ENCODE assay signal across 33 cellular contexts in the genomic region with DNA sequence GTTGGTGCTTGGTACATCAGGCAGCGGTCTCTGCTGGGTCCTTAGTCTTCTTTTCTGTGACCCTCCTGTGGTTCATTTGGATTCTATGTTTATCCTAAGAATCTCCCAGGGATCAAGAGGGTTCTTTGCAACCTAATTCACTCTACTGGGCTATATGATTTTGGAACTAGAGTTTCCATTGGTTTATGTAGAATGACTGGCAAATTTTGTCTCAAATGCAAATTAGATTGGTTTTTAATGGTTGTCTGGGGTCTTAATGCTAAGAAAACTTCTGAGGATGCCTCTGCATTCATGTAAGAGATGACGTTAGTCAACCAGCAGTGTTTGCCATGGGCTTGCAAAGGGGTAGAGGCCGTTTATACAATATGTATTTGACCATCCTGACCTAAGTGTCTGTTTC.
"Had no signal": no experiment of that assay in that cellular context is flagged by ENCODE, and none has a peak within 500 bp of the region (broad histone marks: within the 10 kb centered on the region; RNA-seq: fewer than 3 reads in every experiment).

No MANE protein-coding gene starts in this region.

- H3K27me3 ChIP-seq: adrenal gland, ascending aorta, body of pancreas, brain microvascular endothelial cell, breast epithelium, cardiac muscle cell had no signal

- H3K27ac ChIP-seq: adrenal gland, ascending aorta, body of pancreas, brain microvascular endothelial cell, breast epithelium, cardiac muscle cell had no signal

- H3K4me3 ChIP-seq: adrenal gland, ascending aorta, body of pancreas, breast epithelium, cardiac muscle cell had no signal

- FAIRE-seq: astrocyte, bronchial epithelial cell had no signal

- H3K9me3 ChIP-seq: adrenal gland, ascending aorta, body of pancreas, breast epithelium had no signal

- H3K36me3 ChIP-seq: adrenal gland, ascending aorta, brain microvascular endothelial cell, breast epithelium, cardiac muscle cell had no signal

- H3K4me1 ChIP-seq: adrenal gland, ascending aorta, body of pancreas, breast epithelium had no signal

- ATAC-seq: activated naive CD4-positive, alpha-beta T cell treated with anti-CD3 and anti-CD28 coated beads, Interleukin-2, amount 50 U/mL, for 72 hours; activated naive CD8-positive, alpha-beta T cell treated with anti-CD3 and anti-CD28 coated beads, Interleukin-2, amount 50 U/mL, for 24 hours; activated T-cell treated with anti-CD3 and anti-CD28 coated beads, Interleukin-2, amount 50 U/mL, for 4 hours; activated T-cell treated with anti-CD3 and anti-CD28 coated beads, Interleukin-2, amount 50 U/mL, for 72 hours; activated T-helper 17 cell treated with anti-CD3 and anti-CD28 coated beads, Interleukin-2, amount 50 U/mL, for 72 hours; body of pancreas had no signal

- DNase-seq: activated effector memory CD4-positive, alpha-beta T cell treated with anti-CD3 and anti-CD28 coated beads, Interleukin-2, amount 50 U/mL, for 16 hours; activated effector memory CD4-positive, alpha-beta T cell treated with Interleukin-2 at 50 U/mL for 16 hours; activated gamma-delta T cell; activated gamma-delta T cell treated with Interleukin-2 at 50 U/mL for 16 hours; activated naive CD4-positive, alpha-beta T cell; activated naive CD4-positive, alpha-beta T cell treated with anti-CD3 and anti-CD28 coated beads for 36 hours; activated naive CD4-positive, alpha-beta T cell treated with anti-CD3 and anti-CD28 coated beads, Interleukin-2, amount 10 ng/mL, durations not matched to agents 7 days and 5 days; activated naive CD4-positive, alpha-beta T cell treated with anti-CD3 and anti-CD28 coated beads, Interleukin-2, amount 50 U/mL, for 16 hours; activated naive CD4-positive, alpha-beta T cell treated with Interleukin-2 at 50 U/mL for 16 hours; activated naive CD8-positive, alpha-beta T cell treated with anti-CD3 and anti-CD28 coated beads for 36 hours; activated naive CD8-positive, alpha-beta T cell treated with anti-CD3 and anti-CD28 coated beads, Interleukin-2, amount 10 ng/mL, durations not matched to agents 7 days and 5 days; activated naive CD8-positive, alpha-beta T cell treated with anti-CD3 and anti-CD28 coated beads, Interleukin-2, amount 50 U/mL, for 24 hours; activated T-cell treated with anti-CD3 and anti-CD28 coated beads, Interleukin-2, amount 50 U/mL, for 24 hours; activated T-cell treated with anti-CD3 and anti-CD28 coated beads, Interleukin-2, amount 50 U/mL, for 4 hours; activated T-cell treated with anti-CD3 and anti-CD28 coated beads, Interleukin-2, amount 50 U/mL, for 48 hours; activated T-cell treated with anti-CD3 and anti-CD28 coated beads, Interleukin-2, amount 50 U/mL, for 72 hours; adrenal gland; amniotic stem cell; amygdala; anterior cingulate cortex; aorta; body of pancreas; brain microvascular endothelial cell; caudate nucleus; central memory CD4-positive, alpha-beta T cell; cerebellar nuclear complex had no signal
